Comparison of ENCODE assay signal across 18 cellular contexts in genomic region chr15:41801185-41801584, GRCh38. TPM values are rescaled to one million over a fixed set of nuclear protein-coding genes. Genes with fewer than 3 reads are reported as not detected.
DNase-seq lines count a peak whose midpoint lies in the region; ATAC-seq, FAIRE-seq and TF ChIP-seq lines count a peak whose summit lies in the region.
"Had no signal": no experiment of that assay in that cellular context is flagged by ENCODE, and none has a peak within 500 bp of the region (broad histone marks: within the 10 kb centered on the region; RNA-seq: fewer than 3 reads in every experiment).

No MANE protein-coding gene starts in this region.

- no peak overlapping the region for H2AFZ ChIP-seq in keratinocyte (ENCODE audit: control insufficient read depth, low read length)
- H2AFZ ChIP-seq: GM23248 had no signal

- no peak for TF ChIP-seq CTCF in cardiac muscle cell (IDR thresholded peaks at IDR 0.05; ENCODE audit: low read depth, low read length)
- TF ChIP-seq CTCF in keratinocyte (optimal IDR thresholded peaks at IDR 0.05 in 1 of 3, IDR thresholded peaks at IDR 0.05 in 1 of 3, conservative IDR thresholded peaks at IDR 0.05 in 1 of 3; ENCODE audit: extremely low read depth in 1 of 3, insufficient read depth in 2 of 3, low read length in 3 of 3), result no peak
- no peak for TF ChIP-seq CTCF in colonic mucosa (IDR thresholded peaks at IDR 0.05)
- TF ChIP-seq CTCF in right atrium auricular region (IDR thresholded peaks at IDR 0.05), result no peak
- no peak for TF ChIP-seq CTCF in Caco-2 (IDR thresholded peaks at IDR 0.05; ENCODE audit: insufficient read depth in 1 of 2, low read depth in 1 of 2, low read length in 1 of 2, severe bottlenecking in 1 of 2, unreplicated experiment in 1 of 2)

- CTCF ChIA-PET in Caco-2 (lab: Charles Lee), result no interaction called here

- H3K79me2 ChIP-seq in keratinocyte (ENCODE audit: control insufficient read depth, insufficient read depth, low read length), result peaks cover 51% of the 10 kb centered on the region

- no peaks in the 10 kb centered on the region for H3K9me3 Mint-ChIP-seq in Caco-2 (ENCODE audit: unreplicated experiment)
- H3K9me3 Mint-ChIP-seq: CD4-positive, CD25-positive, alpha-beta regulatory T cell had no signal

- H4K20me1 ChIP-seq in keratinocyte (ENCODE audit: control insufficient read depth, extremely low read depth, insufficient read depth, low read length), result no peaks in the 10 kb centered on the region

- peaks cover 7% of the 10 kb centered on the region for H3K4me1 Mint-ChIP-seq in Caco-2 (ENCODE audit: low read depth, unreplicated experiment)

- peaks cover 4% of the 10 kb centered on the region for H3K36me3 ChIP-seq in cardiac muscle cell
- peaks cover 4 to 18% of the 10 kb centered on the region in 2 experiments for H3K36me3 ChIP-seq in keratinocyte (ENCODE audit: control insufficient read depth in 2 of 2, extremely low read depth in 1 of 2, insufficient read depth in 2 of 2, low read length in 2 of 2)
- no peaks in the 10 kb centered on the region for H3K36me3 ChIP-seq in colonic mucosa
- H3K36me3 ChIP-seq in right atrium auricular region, result peaks cover 4% of the 10 kb centered on the region
- no peaks in the 10 kb centered on the region; the same call in 1 of the 2 replicates for H3K36me3 ChIP-seq in Caco-2 (ENCODE audit: control insufficient read depth, insufficient read depth, low read length)

- no peak for FAIRE-seq in keratinocyte (lab: Jason Lieb, UNC)
- FAIRE-seq: GM18507, H54, HTR-8/SVneo had no signal

- H3K4me1 ChIP-seq in cardiac muscle cell (ENCODE audit: low read depth), result peaks cover 50% of the 10 kb centered on the region
- H3K4me1 ChIP-seq in keratinocyte (ENCODE audit: control insufficient read depth, extremely low read depth, insufficient read depth, low read length), result peaks cover 83% of the 10 kb centered on the region
- H3K4me1 ChIP-seq in colonic mucosa, result no peaks in the 10 kb centered on the region
- H3K4me1 ChIP-seq in right atrium auricular region, result peaks cover 0 to 32% of the 10 kb centered on the region in 2 donors
- peaks cover 20% of the 10 kb centered on the region for H3K4me1 ChIP-seq in Caco-2

- intact Hi-C loops in Right ventricle myocardium superior (cut with DNase I) (no loop called here), colonic mucosa (cut with DNase I) (no loop called here), Caco-2 (cut with micrococcal nuclease; ENCODE audit: unreplicated experiment) (no loop called here)

- H3K36me3 Mint-ChIP-seq in Caco-2 (ENCODE audit: insufficient read depth, unreplicated experiment), result peaks cover 12% of the 10 kb centered on the region

- H3K9ac ChIP-seq in keratinocyte (ENCODE audit: control insufficient read depth, extremely low read depth, insufficient read depth, low read length) (peak overlapping the region; percentile 43), colonic mucosa (ENCODE audit: low read depth in 2 of 2, low read length in 2 of 2) (no peak overlapping the region)
- H3K9ac ChIP-seq: BLaER1 treated with 17β-estradiol and CSF1 and Interleukin-3, amounts not matched to agents 10 nM and 100 nM; GM23248 had no signal

- ATAC-seq in Right ventricle myocardium superior (ENCODE audit: poor library complexity), result no peak
- ATAC-seq: HCT116 had no signal

- H3K27me3 ChIP-seq in cardiac muscle cell (no peaks in the 10 kb centered on the region), keratinocyte (ENCODE audit: control insufficient read depth, extremely low read depth, insufficient read depth, low read length) (no peaks in the 10 kb centered on the region), colonic mucosa (no peaks in the 10 kb centered on the region), right atrium auricular region (no peaks in the 10 kb centered on the region), Caco-2 (replicated peaks; ENCODE audit: control insufficient read depth, insufficient read depth, low read length) (no peaks in the 10 kb centered on the region)
- H3K27me3 ChIP-seq: BLaER1 treated with 17β-estradiol and CSF1 and Interleukin-3, amounts not matched to agents 10 nM and 100 nM had no signal

- peak overlapping the region; percentile 35 for H3K4me2 ChIP-seq in keratinocyte (ENCODE audit: control insufficient read depth, extremely low read depth, insufficient read depth, low read depth, low read length)
- H3K4me2 ChIP-seq: BLaER1 treated with 17β-estradiol and CSF1 and Interleukin-3, amounts not matched to agents 10 nM and 100 nM had no signal

- no peak overlapping the region for H3K4me3 Mint-ChIP-seq in Caco-2 (ENCODE audit: unreplicated experiment)
- H3K4me3 Mint-ChIP-seq: CD4-positive, CD25-positive, alpha-beta regulatory T cell had no signal

- H3K4me3 ChIP-seq in cardiac muscle cell (no peak overlapping the region), keratinocyte (ENCODE audit: control insufficient read depth in 2 of 3, extremely low read depth in 1 of 3, insufficient read depth in 2 of 3, low read depth in 1 of 3, low read length in 3 of 3) (no peak overlapping the region), colonic mucosa (no peak overlapping the region), right atrium auricular region (no peak overlapping the region), Caco-2 (ENCODE audit: low read depth, low read length) (no peak overlapping the region)
- H3K4me3 ChIP-seq: BLaER1 treated with 17β-estradiol and CSF1 and Interleukin-3, amounts not matched to agents 10 nM and 100 nM; GM23248 had no signal

- H3K27ac ChIP-seq in cardiac muscle cell, result peak overlapping the region; percentile 92
- H3K27ac ChIP-seq in epithelial cell of prostate, result peak overlapping the region; percentile 94
- peak overlapping the region; percentile 99 for H3K27ac ChIP-seq in keratinocyte (ENCODE audit: control insufficient read depth, insufficient read depth, low read length)
- H3K27ac ChIP-seq in colonic mucosa, result no peak overlapping the region
- H3K27ac ChIP-seq in right atrium auricular region, result no peak overlapping the region
- H3K27ac ChIP-seq: BLaER1 treated with 17β-estradiol and CSF1 and Interleukin-3, amounts not matched to agents 10 nM and 100 nM; GM23248 had no signal

- POLR2A ChIA-PET in Caco-2 (lab: Charles Lee), result no interaction called here

- dilution Hi-C loops in keratinocyte (cut with MboI; ENCODE audit: extremely low pct_ligation_motif_present, low sequenced_read_pairs), result no loop called here

- no peak for DNase-seq in cardiac muscle cell (ENCODE audit: low read depth in 1 of 2, low spot score in 1 of 2)
- DNase-seq in Right ventricle myocardium superior, result no peak
- no peak for DNase-seq in epithelial cell of prostate (ENCODE audit: low read depth, low spot score)
- no peak for DNase-seq in keratinocyte (ENCODE audit: low read depth, low spot score)
- no peak for DNase-seq in NCI-H146 treated with DMSO at 0.1 percent for 48 hours (lab: John Stamatoyannopoulos, UW; ENCODE audit: unreplicated experiment)
- DNase-seq in colonic mucosa, result no peak
- no peak for DNase-seq in right atrium auricular region (ENCODE audit: low spot score)
- no peak for DNase-seq in Caco-2
- DNase-seq: ACHN; Calu3; CD4-positive, CD25-positive, alpha-beta regulatory T cell; DMS 273 treated with DMSO at 0.1 percent for 48 hours; GM23248 had no signal

- no peaks in the 10 kb centered on the region for H3K9me1 ChIP-seq in keratinocyte (ENCODE audit: control insufficient read depth, extremely low read depth, insufficient read depth, low read length)

- no peak overlapping the region for H3K27ac Mint-ChIP-seq in Caco-2 (ENCODE audit: unreplicated experiment)

- no TSS peak for BruUV-seq in Caco-2 (replicated peaks; lab: Mats Ljungman, UMichigan)

- no peaks in the 10 kb centered on the region for H3K27me3 Mint-ChIP-seq in Caco-2 (ENCODE audit: insufficient read depth, unreplicated experiment)
- H3K27me3 Mint-ChIP-seq: CD4-positive, CD25-positive, alpha-beta regulatory T cell had no signal

- H3K9me3 ChIP-seq in cardiac muscle cell (ENCODE audit: low read depth), result no peaks in the 10 kb centered on the region
- H3K9me3 ChIP-seq in keratinocyte (ENCODE audit: control insufficient read depth, low read depth, low read length), result no peaks in the 10 kb centered on the region
- no peaks in the 10 kb centered on the region for H3K9me3 ChIP-seq in colonic mucosa
- no peaks in the 10 kb centered on the region for H3K9me3 ChIP-seq in right atrium auricular region
- no peaks in the 10 kb centered on the region for H3K9me3 ChIP-seq in Caco-2

RNA-seq across cellular contexts. Expression of gene JMJD7, which starts 26.7 kb away (rescaled TPM):
- total RNA-seq in cardiac muscle cell (22.8 and 29.4 TPM in 2 replicates), Right ventricle myocardium superior (14.3 TPM), colonic mucosa (10 to 100 TPM in 1 of 2 donors, 1 to 10 TPM in 1; 7.8 to 11.8 TPM), right atrium auricular region (10 to 100 TPM in 1 of 2 donors, 1 to 10 TPM in 1; 6.4 to 11.7 TPM), Caco-2 (2022) (10.9 and 12.2 TPM in 2 replicates)
- polyA plus RNA-seq in cardiac muscle cell (17.4 and 27.6 TPM in 2 replicates), keratinocyte (7.8 to 8.2 TPM (median 7.8 TPM) in 3 replicates)
- polyA plus RNA-seq in keratinocyte (2011; ENCODE audit: low read depth), result 7.2 TPM
- polyA plus RNA-seq in keratinocyte (2011; cell fraction: cytosol; rRNA removed), result 3.0 and 5.2 TPM in 2 replicates
- 2.9 and 5.3 TPM in 2 replicates for polyA plus RNA-seq in keratinocyte (2011; cell fraction: nucleus; rRNA removed)
- polyA plus RNA-seq in keratinocyte (2012; ENCODE audit: low replicate concordance), result 9.4 and 11.9 TPM in 2 replicates
- 2.1 to 5.8 TPM (median 3.3 TPM) in 3 replicates for polyA minus RNA-seq in keratinocyte
- polyA minus RNA-seq in keratinocyte (2011; cell fraction: cytosol; rRNA and poly(A)+ RNA removed), result 5.2 TPM
- 1.8 TPM in 1 of 2 replicates, not detected in the other for polyA minus RNA-seq in keratinocyte (2011; cell fraction: nucleus; rRNA and poly(A)+ RNA removed)

RNA-seq across cellular contexts. Expression of gene MAPKBP1, which starts 26.9 kb away (rescaled TPM):
- total RNA-seq in cardiac muscle cell, result 59.5 and 109 TPM in 2 replicates
- 37.7 and 55.0 TPM in 2 replicates for polyA plus RNA-seq in cardiac muscle cell
- total RNA-seq in Right ventricle myocardium superior, result 15.1 TPM
- 11.3 to 22.2 TPM (median 18.3 TPM) in 3 replicates for polyA plus RNA-seq in keratinocyte
- 9.8 TPM for polyA plus RNA-seq in keratinocyte (2011; ENCODE audit: low read depth)
- polyA plus RNA-seq in keratinocyte (2011; cell fraction: cytosol; rRNA removed), result 7.7 and 34.7 TPM in 2 replicates
- polyA plus RNA-seq in keratinocyte (2011; cell fraction: nucleus; rRNA removed), result 72.2 and 89.6 TPM in 2 replicates
- polyA plus RNA-seq in keratinocyte (2012; ENCODE audit: low replicate concordance), result 20.7 and 24.2 TPM in 2 replicates
- polyA minus RNA-seq in keratinocyte, result 61.9 to 98.7 TPM (median 65.0 TPM) in 3 replicates
- 18.2 TPM for polyA minus RNA-seq in keratinocyte (2011; cell fraction: cytosol; rRNA and poly(A)+ RNA removed)
- 61.8 and 96.3 TPM in 2 replicates for polyA minus RNA-seq in keratinocyte (2011; cell fraction: nucleus; rRNA and poly(A)+ RNA removed)
- total RNA-seq in colonic mucosa, result 10 to 100 TPM in 1 of 2 donors, 1 to 10 TPM in 1; 9.0 to 14.6 TPM
- 10 to 100 TPM; 10.5 TPM for total RNA-seq in right atrium auricular region
- 16.2 and 23.0 TPM in 2 replicates for total RNA-seq in Caco-2 (2022)

RNA-seq across cellular contexts. Expression of gene PLA2G4B, which starts 37.5 kb away (rescaled TPM):
- total RNA-seq in cardiac muscle cell, result 11.8 and 20.1 TPM in 2 replicates
- polyA plus RNA-seq in cardiac muscle cell, result 29.1 and 32.3 TPM in 2 replicates
- total RNA-seq in Right ventricle myocardium superior, result 3.6 TPM
- polyA plus RNA-seq in keratinocyte, result 3.9 to 9.8 TPM (median 8.6 TPM) in 3 replicates
- 16.9 TPM for polyA plus RNA-seq in keratinocyte (2011; ENCODE audit: low read depth)
- polyA plus RNA-seq in keratinocyte (2011; cell fraction: cytosol; rRNA removed), result 1.2 and 1.3 TPM in 2 replicates
- 14.1 TPM in 2 replicates for polyA plus RNA-seq in keratinocyte (2011; cell fraction: nucleus; rRNA removed)
- 1.9 and 50.8 TPM in 2 replicates for polyA plus RNA-seq in keratinocyte (2012; ENCODE audit: low replicate concordance)
- polyA minus RNA-seq in keratinocyte, result 0.92 to 6.6 TPM (median 6.6 TPM) in 3 replicates
- polyA minus RNA-seq in keratinocyte (2011; cell fraction: cytosol; rRNA and poly(A)+ RNA removed), result 2.1 TPM
- polyA minus RNA-seq in keratinocyte (2011; cell fraction: nucleus; rRNA and poly(A)+ RNA removed), result 7.7 and 8.4 TPM in 2 replicates
- total RNA-seq in colonic mucosa, result 1 to 10 TPM; 2.2 to 6.2 TPM
- total RNA-seq in right atrium auricular region, result 1 to 10 TPM; 1.3 to 1.4 TPM
- total RNA-seq in Caco-2 (2022), result 5.8 and 6.0 TPM in 2 replicates

Comparison
In these comparisons a context has a peak if more than half of its experiments do, and no peak if none do; other contexts are left out.
1. H3K27ac ChIP-seq: peak in cardiac muscle cell (single experiment), epithelial cell of prostate (single experiment) and keratinocyte (single experiment); none in colonic mucosa (single experiment) and right atrium auricular region (0 of 2).